32 cellular contexts compared by ENCODE assay signal in genomic region chr9:82038897-82039296, GRCh38. TPM values are rescaled to one million over a fixed set of nuclear protein-coding genes. Genes with fewer than 3 reads are reported as not detected.
"Had no signal": no experiment of that assay in that cellular context is flagged by ENCODE, and none has a peak within 500 bp of the region (broad histone marks: within the 10 kb centered on the region; RNA-seq: fewer than 3 reads in every experiment).

No MANE protein-coding gene starts in this region.

- DNase-seq: activated B cell treated with CpG ODN at 0.5 μM for 24 hours; activated CD4-positive, alpha-beta memory T cell treated with anti-CD3 and anti-CD28 coated beads for 36 hours; activated CD4-positive, alpha-beta T cell treated with anti-CD3 and anti-CD28 coated beads for 4 hours; activated CD4-positive, alpha-beta T cell treated with anti-CD3 and anti-CD28 coated beads, Interleukin-2, amount 10 ng/mL, durations not matched to agents 24 days and 14 days; activated CD4-positive, alpha-beta T cell treated with anti-CD3 and anti-CD28 coated beads, Interleukin-2, amount 50 U/mL, for 1 hour; activated CD4-positive, alpha-beta T cell treated with anti-CD3 and anti-CD28 coated beads, Interleukin-2, amount 50 U/mL, for 4 hours; activated CD4-positive, CD25-positive, alpha-beta regulatory T cell treated with anti-CD3 and anti-CD28 coated beads, Interleukin-2, amount 50 U/mL, for 72 hours; activated CD8-positive, alpha-beta memory T cell treated with anti-CD3 and anti-CD28 coated beads, Interleukin-2, amount 50 U/mL, for 4 hours; activated CD8-positive, alpha-beta T cell treated with anti-CD3 and anti-CD28 coated beads for 36 hours; activated effector memory CD4-positive, alpha-beta T cell treated with anti-CD3 and anti-CD28 coated beads, Interleukin-2, amount 50 U/mL, for 16 hours; activated gamma-delta T cell treated with Interleukin-2 at 50 U/mL for 16 hours; activated naive CD4-positive, alpha-beta T cell; activated naive CD4-positive, alpha-beta T cell treated with anti-CD3 and anti-CD28 coated beads, Interleukin-2, amount 10 ng/mL, durations not matched to agents 7 days and 5 days; activated naive CD8-positive, alpha-beta T cell treated with anti-CD3 and anti-CD28 coated beads, Interleukin-2, amount 10 ng/mL, durations not matched to agents 7 days and 5 days; activated naive CD8-positive, alpha-beta T cell treated with anti-CD3 and anti-CD28 coated beads, Interleukin-2, amount 50 U/mL, for 24 hours; activated T-cell treated with anti-CD3 and anti-CD28 coated beads for 4 hours; activated T-cell treated with anti-CD3 and anti-CD28 coated beads, Interleukin-2, amount 50 U/mL, for 1 hour; activated T-cell treated with anti-CD3 and anti-CD28 coated beads, Interleukin-2, amount 50 U/mL, for 4 hours; activated T-cell treated with anti-CD3 and anti-CD28 coated beads, Interleukin-2, amount 50 U/mL, for 72 hours; amygdala; anterior cingulate cortex; colonic mucosa; T-helper 2 cell; T-helper 9 cell had no signal

- FAIRE-seq: bronchial epithelial cell, TTC549 had no signal

RNA-seq across cellular contexts. Expression of gene SPATA31D1, which starts 50.3 kb away (rescaled TPM):
- total RNA-seq: activated B cell treated with CpG ODN at 0.5 μM for 24 hours; activated CD4-positive, alpha-beta memory T cell treated with anti-CD3 and anti-CD28 coated beads for 36 hours; activated CD4-positive, alpha-beta T cell treated with anti-CD3 and anti-CD28 coated beads, Interleukin-2, amount 10 ng/mL, durations not matched to agents 24 days and 14 days; activated CD8-positive, alpha-beta memory T cell treated with anti-CD3 and anti-CD28 coated beads for 36 hours; activated CD8-positive, alpha-beta T cell treated with anti-CD3 and anti-CD28 coated beads for 36 hours; activated naive CD8-positive, alpha-beta T cell treated with anti-CD3 and anti-CD28 coated beads, Interleukin-2, amount 10 ng/mL, durations not matched to agents 7 days and 5 days; activated T-cell treated with anti-CD3 and anti-CD28 coated beads, Interleukin-2, amount 50 U/mL, for 4 hours; activated T-cell treated with anti-CD3 and anti-CD28 coated beads, Interleukin-2, amount 50 U/mL, for 72 hours; activated T-helper 1 cell treated with anti-CD3 and anti-CD28 coated beads, Interleukin-12 subunit alpha, Interleukin-12 subunit beta, Interleukin-2, Interleukin-4 antibody, amounts not matched to agents 30 ng/mL and 10 ng/mL and 1 ng/mL, durations not matched to agents 14 hours and 24 hours and 36 hours; activated T-helper 17 cell treated with anti-CD3 and anti-CD28 coated beads, Interleukin-2, amount 50 U/mL, for 72 hours; ascending aorta; bronchial epithelial cell; cardiac muscle cell; chondrocyte; colonic mucosa had no signal
